In the genomic region with DNA sequence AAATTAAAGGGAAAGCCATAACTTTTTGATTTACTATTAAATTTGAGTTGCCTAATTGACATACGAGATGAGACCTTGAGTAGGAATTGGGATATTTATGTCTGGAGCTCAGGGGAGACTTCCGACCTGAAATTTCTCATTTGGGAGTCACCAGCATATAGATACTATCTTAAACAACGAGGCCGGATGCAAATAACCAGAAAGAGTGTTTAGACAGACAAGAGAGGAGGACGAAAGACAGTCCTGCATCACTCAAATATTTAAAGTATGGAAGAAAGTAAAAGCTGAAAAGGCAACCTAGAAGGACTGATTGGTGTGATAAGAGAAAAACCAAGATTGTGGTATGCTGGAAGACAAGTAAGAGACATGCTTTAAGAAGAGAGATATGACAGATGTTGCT, we compare ENCODE assay signal across 31 cellular contexts.
"Had no signal": no experiment of that assay in that cellular context is flagged by ENCODE, and none has a peak within 500 bp of the region (broad histone marks: within the 10 kb centered on the region; RNA-seq: fewer than 3 reads in every experiment).

No MANE protein-coding gene starts in this region.

- DNase-seq: activated B cell treated with CpG ODN at 0.5 μM for 24 hours; activated CD4-positive, alpha-beta memory T cell treated with anti-CD3 and anti-CD28 coated beads for 36 hours; activated CD4-positive, alpha-beta T cell treated with anti-CD3 and anti-CD28 coated beads for 4 hours; activated CD4-positive, alpha-beta T cell treated with anti-CD3 and anti-CD28 coated beads, Interleukin-2, amount 10 ng/mL, durations not matched to agents 24 days and 14 days; activated CD4-positive, alpha-beta T cell treated with anti-CD3 and anti-CD28 coated beads, Interleukin-2, amount 50 U/mL, for 1 hour; activated CD4-positive, alpha-beta T cell treated with anti-CD3 and anti-CD28 coated beads, Interleukin-2, amount 50 U/mL, for 4 hours; activated CD4-positive, CD25-positive, alpha-beta regulatory T cell treated with anti-CD3 and anti-CD28 coated beads, Interleukin-2, amount 50 U/mL, for 72 hours; activated CD8-positive, alpha-beta memory T cell treated with anti-CD3 and anti-CD28 coated beads, Interleukin-2, amount 50 U/mL, for 4 hours; activated CD8-positive, alpha-beta T cell treated with anti-CD3 and anti-CD28 coated beads for 36 hours; activated effector memory CD4-positive, alpha-beta T cell treated with anti-CD3 and anti-CD28 coated beads, Interleukin-2, amount 50 U/mL, for 16 hours; activated gamma-delta T cell treated with Interleukin-2 at 50 U/mL for 16 hours; activated naive CD4-positive, alpha-beta T cell; activated naive CD4-positive, alpha-beta T cell treated with anti-CD3 and anti-CD28 coated beads for 36 hours; activated naive CD4-positive, alpha-beta T cell treated with anti-CD3 and anti-CD28 coated beads, Interleukin-2, amount 50 U/mL, for 16 hours; activated naive CD8-positive, alpha-beta T cell treated with anti-CD3 and anti-CD28 coated beads for 36 hours; activated T-cell treated with anti-CD3 and anti-CD28 coated beads for 4 hours; activated T-cell treated with anti-CD3 and anti-CD28 coated beads, Interleukin-2, amount 50 U/mL, for 1 hour; activated T-cell treated with anti-CD3 and anti-CD28 coated beads, Interleukin-2, amount 50 U/mL, for 4 hours; activated T-cell treated with anti-CD3 and anti-CD28 coated beads, Interleukin-2, amount 50 U/mL, for 72 hours; adrenal gland; amygdala; anterior cingulate cortex; central memory CD4-positive, alpha-beta T cell; T-cell; T-helper 17 cell; T-helper 9 cell had no signal

- H3K27ac ChIP-seq: adrenal gland, ascending aorta, cardiac muscle cell, VCaP had no signal

- H3K27me3 ChIP-seq: adrenal gland, ascending aorta, cardiac muscle cell had no signal

- H3K9me3 ChIP-seq: adrenal gland, ascending aorta had no signal

- H3K4me3 ChIP-seq: adrenal gland, ascending aorta, cardiac muscle cell had no signal

- H3K4me1 ChIP-seq: adrenal gland had no signal

- H3K36me3 ChIP-seq: adrenal gland, ascending aorta, cardiac muscle cell had no signal

- ATAC-seq: activated CD8-positive, alpha-beta T cell treated with anti-CD3 and anti-CD28 coated beads for 36 hours; activated naive CD4-positive, alpha-beta T cell treated with anti-CD3 and anti-CD28 coated beads, Interleukin-2, amount 50 U/mL, for 72 hours; activated T-cell treated with anti-CD3 and anti-CD28 coated beads, Interleukin-2, amount 50 U/mL, for 4 hours; activated T-cell treated with anti-CD3 and anti-CD28 coated beads, Interleukin-2, amount 50 U/mL, for 72 hours; activated T-helper 17 cell treated with anti-CD3 and anti-CD28 coated beads, Interleukin-2, amount 50 U/mL, for 72 hours; T-cell; T-helper 17 cell had no signal
